In the genomic region with DNA sequence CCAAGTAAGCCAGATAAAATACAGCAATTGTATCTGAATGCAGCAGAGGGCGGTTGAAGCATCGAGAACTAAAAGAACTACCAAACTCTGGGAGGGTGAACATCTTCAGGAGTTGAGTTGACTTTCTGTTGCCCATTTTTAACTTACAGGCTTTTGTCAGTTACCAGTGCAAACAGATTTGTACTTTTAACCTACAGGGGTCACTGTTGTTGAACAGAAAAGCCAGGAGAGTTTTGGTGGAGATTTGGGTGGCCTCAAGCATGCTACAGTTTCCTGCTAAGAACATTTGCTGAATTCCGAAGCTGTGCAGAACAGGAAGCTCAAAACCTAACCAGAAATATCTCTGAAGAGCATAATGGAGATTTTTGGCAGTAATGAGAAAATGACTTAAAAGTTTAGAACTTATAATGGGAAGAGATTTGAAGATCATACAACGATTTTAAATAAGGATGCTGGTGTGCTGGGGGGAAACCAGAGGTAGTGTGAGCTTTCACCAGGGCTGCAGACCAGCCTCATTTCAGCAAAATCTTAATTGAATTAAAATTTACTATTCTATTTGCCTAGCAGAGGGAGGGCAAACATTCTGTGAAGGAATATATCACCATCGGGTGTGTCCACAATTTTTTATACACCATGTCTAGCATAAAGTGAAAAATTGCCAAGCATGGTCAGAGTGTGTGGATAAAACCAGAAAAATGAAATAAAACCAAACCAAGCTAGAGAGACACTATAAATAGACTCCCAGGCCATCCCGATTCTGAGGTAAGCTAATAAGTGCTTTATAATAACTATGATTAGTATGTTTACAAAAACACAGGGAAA, we compare ENCODE assay signal across 8 cellular contexts.
A peak's percentile ranks its signal among the peaks of the same experiment; 100 is the strongest.
DNase-seq lines count a peak whose midpoint lies in the region; ATAC-seq, FAIRE-seq and TF ChIP-seq lines count a peak whose summit lies in the region.

No MANE protein-coding gene starts in this region.

- peak; percentile 74 for ATAC-seq in HG02981 (IDR thresholded peaks at IDR 0.05; ENCODE audit: unreplicated experiment)

- DNase-seq in AG04450 (ENCODE audit: low read depth, low spot score) = peak; percentile 43
- DNase-seq in GM18507 (ENCODE audit: extremely low spot score, insufficient read length, low read depth) = no peak
- peak; percentile 26 for DNase-seq in NOMO-1 treated with DMSO at 0.1 percent for 48 hours (lab: John Stamatoyannopoulos, UW; ENCODE audit: unreplicated experiment)
- peak; percentile 82 for DNase-seq in dermis blood vessel endothelial cell
- peak; percentile 56 to 83 for DNase-seq in lung microvascular endothelial cell (ENCODE audit: low read depth in 2 of 2)
- DNase-seq in GM19238 (ENCODE audit: insufficient read length, low spot score) = no peak
- no peak for DNase-seq in middle frontal gyrus (ENCODE audit: extremely low spot score, low spot score)

- H3K27me3 ChIP-seq in AG04450 (ENCODE audit: control insufficient read depth, insufficient read depth, low read length) = no peaks in the 10 kb centered on the region

- H3K27ac ChIP-seq in AG04450 (ENCODE audit: low read depth, low read length) = no peak overlapping the region

- no peaks in the 10 kb centered on the region for H3K9me3 ChIP-seq in AG04450 (ENCODE audit: control insufficient read depth, insufficient read depth, low read length)

- CTCF ChIA-PET in AG04450 (lab: Charles Lee) = interaction anchor here (0.5 to 7.8 kb wide), 49 partner anchors 9 to 944 kb away, joined by 3 to 182 read pairs (median 4); no protein-coding TSS in a partner anchor

- peak; percentile 79 for FAIRE-seq in GM18507 (lab: Jason Lieb, UNC)

- H3K4me3 ChIP-seq in AG04450 (ENCODE audit: low read depth, low read length) = no peak overlapping the region

- peak; percentile 69 for TF ChIP-seq CTCF in AG04450 (IDR thresholded peaks at IDR 0.05; ENCODE audit: low read depth, low read length)

- POLR2A ChIA-PET in AG04450 (lab: Yijun Ruan, JAX) = no interaction called here

Comparison
In these comparisons a context has a peak if more than half of its experiments do, and no peak if none do; other contexts are left out.
1. DNase-seq: peak in AG04450 (single experiment), NOMO-1 treated with DMSO at 0.1 percent for 48 hours (single experiment), dermis blood vessel endothelial cell (single experiment) and lung microvascular endothelial cell (2 of 2); none in GM18507 (single experiment), GM19238 (single experiment) and middle frontal gyrus (single experiment).